In the genomic region with DNA sequence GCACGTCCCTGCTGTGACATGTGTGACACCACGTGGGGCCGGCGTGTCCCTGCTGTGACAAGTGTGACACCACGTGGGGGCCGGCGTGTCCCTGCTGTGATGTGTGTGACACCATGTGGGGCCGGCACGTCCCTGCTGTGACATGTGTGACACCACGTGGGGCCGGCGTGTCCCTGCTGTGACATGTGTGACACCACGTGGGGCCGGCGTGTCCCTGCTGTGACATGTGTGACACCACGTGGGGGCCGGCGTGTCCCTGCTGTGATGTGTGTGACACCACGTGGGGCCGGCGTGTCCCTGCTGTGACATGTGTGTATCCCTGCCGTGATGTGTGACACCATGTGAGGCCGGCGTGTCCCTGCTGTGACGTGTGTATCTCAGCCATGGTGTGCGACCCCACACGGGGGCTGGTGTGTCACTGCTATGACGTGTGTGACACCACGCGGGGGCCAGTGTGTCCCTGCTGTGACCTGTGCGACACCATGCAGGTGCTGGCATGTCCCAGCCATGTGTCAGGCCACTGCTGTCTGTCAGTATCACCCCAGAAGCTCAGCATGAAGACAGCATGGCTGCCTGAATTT, we compare ENCODE assay signal across 5 cellular contexts.
DNase-seq lines count a peak whose midpoint lies in the region; ATAC-seq, FAIRE-seq and TF ChIP-seq lines count a peak whose summit lies in the region.
"Not testable (repeated sequence)": the region's sequence is repeated elsewhere in the genome, so short reads cannot be mapped to it uniquely, and the experiment has no call there.

No MANE protein-coding gene starts in this region.

- H4K8ac ChIP-seq in neuronal stem cell (ENCODE audit: low read depth, low read length): not testable (repeated sequence)

- BruUV-seq in K562 (replicated peaks; lab: Mats Ljungman, UMichigan): not testable (repeated sequence)

- H3K4me1 Mint-ChIP-seq in stimulated activated naive CD8-positive, alpha-beta T cell treated with anti-CD3 and anti-CD28 coated beads, Interleukin-15, amount 100 ng/mL, for 72 hours: not testable (repeated sequence)

- not testable (repeated sequence) for H3K27ac Mint-ChIP-seq in stimulated activated naive CD8-positive, alpha-beta T cell treated with anti-CD3 and anti-CD28 coated beads, Interleukin-15, amount 100 ng/mL, for 72 hours

- H3K79me1 ChIP-seq in neuronal stem cell (ENCODE audit: low read depth, low read length): not testable (repeated sequence)

- not testable (repeated sequence) for H3K18ac ChIP-seq in neuronal stem cell (ENCODE audit: low read length)

- not testable (repeated sequence) for H2BK120ac ChIP-seq in neuronal stem cell (ENCODE audit: low read depth, low read length)

- not testable (repeated sequence) for TF ChIP-seq POLR2A in K562 (conservative IDR thresholded peaks at IDR 0.05)

- intact Hi-C loops in K562 (cut with micrococcal nuclease): not testable (repeated sequence)

- not testable (repeated sequence) for H3K27me3 Mint-ChIP-seq in stimulated activated naive CD8-positive, alpha-beta T cell treated with anti-CD3 and anti-CD28 coated beads, Interleukin-15, amount 100 ng/mL, for 72 hours

- POLR2A ChIA-PET in HEK293 (lab: Yijun Ruan, JAX); K562 (lab: Yijun Ruan, JAX): not testable (repeated sequence)

- TF ChIP-seq RAD21 in K562 (CRISPR knock-in tag; conservative IDR thresholded peaks at IDR 0.05 in 1 of 2, IDR thresholded peaks at IDR 0.05 in 1 of 2): not testable (repeated sequence)

- peaks cover 9 to 12% of the 10 kb centered on the region in 2 donors for H3K9me3 Mint-ChIP-seq in stimulated activated naive CD8-positive, alpha-beta T cell treated with anti-CD3 and anti-CD28 coated beads, Interleukin-15, amount 100 ng/mL, for 72 hours

- H3K4me3 ChIP-seq in HEK293 (ENCODE audit: low read depth, low read length); K562; neuronal stem cell (ENCODE audit: low read length in 2 of 2): not testable (repeated sequence)

- H2AK5ac ChIP-seq in neuronal stem cell (ENCODE audit: low read depth, low read length): not testable (repeated sequence)

- WGBS in K562 (ENCODE audit: insufficient coverage, low coverage, missing lambda C conversion rate): 2% methylated on average over 31 of the region's 31 CpGs
- WGBS in neuronal stem cell (ENCODE audit: extremely low coverage in 2 of 2, insufficient read length in 2 of 2, insufficient replicate concordance in 1 of 2), 2 donors: no CpG with 5 or more reads among the region's 31 CpGs

- CTCF ChIA-PET in HEK293 (lab: Yijun Ruan, JAX); K562 (lab: Yijun Ruan, JAX; ENCODE audit: low intra/inter-chr PET ratio): not testable (repeated sequence)

- H2BK5ac ChIP-seq in neuronal stem cell (ENCODE audit: low read length): not testable (repeated sequence)

- not testable (repeated sequence) for DNase-seq in K562 (ENCODE audit: extremely low read depth in 1 of 4, low spot score in 3 of 4); neuronal stem cell (ENCODE audit: low spot score); stimulated activated naive CD8-positive, alpha-beta T cell treated with anti-CD3 and anti-CD28 coated beads, Interleukin-15, amount 100 ng/mL, for 72 hours; urothelium cell line (ENCODE audit: low spot score)

- TF ChIP-seq EP300 in K562 (IDR thresholded peaks at IDR 0.05; ENCODE audit: low read length): not testable (repeated sequence)

- peaks cover 33 to 54% of the 10 kb centered on the region in 2 experiments; a peak in 4 of 5 replicates for H3K27me3 ChIP-seq in K562 (ENCODE audit: control insufficient read depth in 2 of 2, insufficient read depth in 2 of 2, low read length in 2 of 2)
- not testable (repeated sequence) for H3K27me3 ChIP-seq in neuronal stem cell (ENCODE audit: control insufficient read depth in 3 of 3, insufficient read depth in 3 of 3, low read depth in 1 of 3, low read length in 3 of 3)

- H3K79me2 ChIP-seq in K562 (ENCODE audit: control insufficient read depth, insufficient read depth, low read length): not testable (repeated sequence)

- H3K4me1 ChIP-seq in HEK293 (ENCODE audit: control insufficient read depth, insufficient read depth, low read length); K562 (replicated peaks in 1 of 2; ENCODE audit: control insufficient read depth in 2 of 2, insufficient read depth in 2 of 2, low read length in 2 of 2); neuronal stem cell (ENCODE audit: control insufficient read depth in 2 of 2, insufficient read depth in 1 of 2, low read depth in 1 of 2, low read length in 2 of 2): not testable (repeated sequence)

- H3K14ac ChIP-seq in neuronal stem cell (ENCODE audit: low read length): peak overlapping the region; percentile 71

- not testable (repeated sequence) for H4K20me1 ChIP-seq in K562 (replicated peaks; ENCODE audit: control insufficient read depth, insufficient read depth, low read length)

- H2AFZ ChIP-seq in K562 (ENCODE audit: low read depth, low read length); neuronal stem cell (ENCODE audit: low read length): not testable (repeated sequence)

- not testable (repeated sequence) for H3K4me3 Mint-ChIP-seq in stimulated activated naive CD8-positive, alpha-beta T cell treated with anti-CD3 and anti-CD28 coated beads, Interleukin-15, amount 100 ng/mL, for 72 hours

- H3K4me2 ChIP-seq in K562 (ENCODE audit: insufficient read depth, low read length); neuronal stem cell (ENCODE audit: insufficient read depth, low read length, poor library complexity, severe bottlenecking): not testable (repeated sequence)

- H3K27ac ChIP-seq in HEK293 (ENCODE audit: extremely low read depth, low read depth, low read length); K562 (ENCODE audit: extremely low read depth, low read depth, low read length); neuronal stem cell (replicated peaks; ENCODE audit: low read length): not testable (repeated sequence)

- TF ChIP-seq CTCF in HEK293 (tag by site-specific recombination; IDR thresholded peaks at IDR 0.05); K562 (IDR thresholded peaks at IDR 0.05 in 2 of 3, conservative IDR thresholded peaks at IDR 0.05 in 1 of 3; ENCODE audit: insufficient read depth in 2 of 3, low read depth in 1 of 3, low read length in 3 of 3): not testable (repeated sequence)

- peak overlapping the region; percentile 1 for H3K23ac ChIP-seq in neuronal stem cell (ENCODE audit: low read depth, low read length, poor library complexity)

- H3K9ac ChIP-seq in K562 (ENCODE audit: insufficient read depth in 1 of 2, low read depth in 2 of 2, low read length in 2 of 2); neuronal stem cell (ENCODE audit: low read depth, low read length, poor library complexity): not testable (repeated sequence)

- peak overlapping the region; percentile 41 for H2BK12ac ChIP-seq in neuronal stem cell (ENCODE audit: low read length)

- H2BK15ac ChIP-seq in neuronal stem cell (ENCODE audit: low read length): peak overlapping the region; percentile 65

- in situ Hi-C loops in K562 (cut with MboI): not testable (repeated sequence)

- FAIRE-seq in K562 (lab: Jason Lieb, UNC): not testable (repeated sequence)
- peak; percentile 89 for FAIRE-seq in urothelium cell line (lab: Jason Lieb, UNC)

- H4K91ac ChIP-seq in neuronal stem cell (ENCODE audit: low read depth, low read length, poor library complexity): not testable (repeated sequence)

- not testable (repeated sequence) for H3K4ac ChIP-seq in neuronal stem cell (ENCODE audit: low read length)

- not testable (repeated sequence) for H3K9me1 ChIP-seq in K562 (ENCODE audit: control insufficient read depth, insufficient read depth, low read length)

- ATAC-seq in K562: not testable (repeated sequence)
- peak; percentile 23 for ATAC-seq in stimulated activated naive CD8-positive, alpha-beta T cell treated with anti-CD3 and anti-CD28 coated beads, Interleukin-15, amount 100 ng/mL, for 72 hours

- not testable (repeated sequence) for H3K36me3 ChIP-seq in HEK293 (ENCODE audit: control insufficient read depth in 2 of 2, insufficient read depth in 1 of 2, low read length in 2 of 2); K562 (ENCODE audit: control insufficient read depth, insufficient read depth, low read length); neuronal stem cell (replicated peaks in 1 of 2; ENCODE audit: control insufficient read depth in 2 of 2, insufficient read depth in 2 of 2, low read length in 2 of 2)

- H3K9me3 ChIP-seq in HEK293 (ENCODE audit: control insufficient read depth, insufficient read depth, low read depth, low read length); K562 (replicated peaks; ENCODE audit: control insufficient read depth, insufficient read depth, low read depth, low read length); neuronal stem cell (replicated peaks in 1 of 2; ENCODE audit: control insufficient read depth in 2 of 2, insufficient read depth in 1 of 2, low read depth in 1 of 2, low read length in 2 of 2): not testable (repeated sequence)

TF ChIP-seq in HEK293, 187 proteins besides CTCF, POLR2A, EP300 and RAD21:
- peak; percentile 59 for TF ChIP-seq ZIC2 (tag by site-specific recombination; IDR thresholded peaks at IDR 0.05)

TF ChIP-seq in K562, 482 proteins besides CTCF, POLR2A, EP300 and RAD21:
- TF ChIP-seq, protein P1, sequence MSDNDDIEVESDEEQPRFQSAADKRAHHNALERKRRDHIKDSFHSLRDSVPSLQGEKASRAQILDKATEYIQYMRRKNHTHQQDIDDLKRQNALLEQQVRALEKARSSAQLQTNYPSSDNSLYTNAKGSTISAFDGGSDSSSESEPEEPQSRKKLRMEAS (CRISPR knock-in tag; IDR thresholded peaks at IDR 0.05): peak; percentile 61
- TF ChIP-seq, protein P2, sequence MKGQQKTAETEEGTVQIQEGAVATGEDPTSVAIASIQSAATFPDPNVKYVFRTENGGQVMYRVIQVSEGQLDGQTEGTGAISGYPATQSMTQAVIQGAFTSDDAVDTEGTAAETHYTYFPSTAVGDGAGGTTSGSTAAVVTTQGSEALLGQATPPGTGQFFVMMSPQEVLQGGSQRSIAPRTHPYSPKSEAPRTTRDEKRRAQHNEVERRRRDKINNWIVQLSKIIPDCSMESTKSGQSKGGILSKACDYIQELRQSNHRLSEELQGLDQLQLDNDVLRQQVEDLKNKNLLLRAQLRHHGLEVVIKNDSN (CRISPR knock-in tag; IDR thresholded peaks at IDR 0.05): peak; percentile 51
